ENCODE assay signal across 11 cellular contexts in genomic region chr9:2722715-2723114, GRCh38. TPM values are rescaled to one million over a fixed set of nuclear protein-coding genes. Genes with fewer than 3 reads are reported as not detected.
DNase-seq lines count a peak whose midpoint lies in the region; ATAC-seq and TF ChIP-seq lines count a peak whose summit lies in the region.
"Had no signal": no experiment of that assay in that cellular context is flagged by ENCODE, and none has a peak within 500 bp of the region (broad histone marks: within the 10 kb centered on the region; RNA-seq: fewer than 3 reads in every experiment).

No MANE protein-coding gene starts in this region.

- H3K36me3 ChIP-seq in skeletal muscle tissue (ENCODE audit: control insufficient read depth in 3 of 3, insufficient read depth in 3 of 3, low read length in 3 of 3) = peaks cover 0 to 6% (median 0%) of the 10 kb centered on the region in 3 donors

- no peak for TF ChIP-seq CTCF in RWPE1 (conservative IDR thresholded peaks at IDR 0.05; ENCODE audit: low read depth)

- no peak overlapping the region for H3K4me3 ChIP-seq in skeletal muscle tissue (ENCODE audit: low read length in 3 of 3)

- ATAC-seq in esophagus mucosa = peak; percentile 72
- ATAC-seq in stimulated activated effector memory CD8-positive, alpha-beta T cell treated with anti-CD3 and anti-CD28 coated beads, Interleukin-12 subunit alpha, Interleukin-12 subunit beta, amount 100 ng/mL, for 72 hours = no peak
- ATAC-seq: right cardiac atrium had no signal

- H3K9ac ChIP-seq in skeletal muscle tissue (ENCODE audit: low read depth in 1 of 3, low read length in 3 of 3) = no peak overlapping the region

- no peak overlapping the region for H3K27ac Mint-ChIP-seq in stimulated activated effector memory CD8-positive, alpha-beta T cell treated with anti-CD3 and anti-CD28 coated beads, Interleukin-12 subunit alpha, Interleukin-12 subunit beta, amount 100 ng/mL, for 72 hours

- POLR2A ChIA-PET in RWPE1 (lab: Yijun Ruan, JAX; ENCODE audit: low non-redundant PET) = no interaction called here

- peaks cover 5% of the 10 kb centered on the region for H3K36me3 Mint-ChIP-seq in stimulated activated effector memory CD8-positive, alpha-beta T cell treated with anti-CD3 and anti-CD28 coated beads, Interleukin-12 subunit alpha, Interleukin-12 subunit beta, amount 100 ng/mL, for 72 hours

- CTCF ChIA-PET in RWPE1 (lab: Yijun Ruan, JAX) = no interaction called here

- H3K4me3 Mint-ChIP-seq in stimulated activated effector memory CD8-positive, alpha-beta T cell treated with anti-CD3 and anti-CD28 coated beads, Interleukin-12 subunit alpha, Interleukin-12 subunit beta, amount 100 ng/mL, for 72 hours = no peak overlapping the region
- H3K4me3 Mint-ChIP-seq: activated T-cell treated with anti-CD3 and anti-CD28 coated beads, Interleukin-2, amount 50 U/mL, for 72 hours had no signal

- H3K27ac ChIP-seq in RWPE1 (no peak overlapping the region), skeletal muscle tissue (ENCODE audit: low read depth, low read length) (peak overlapping the region; percentile 5)

- DNase-seq in NCI-H510A treated with DMSO at 0.1 percent for 48 hours (lab: John Stamatoyannopoulos, UW) = peak; percentile 4
- no peak for DNase-seq in NCI-H510A (lab: John Stamatoyannopoulos, UW)
- peak; percentile 4 for DNase-seq in RWPE1 (ENCODE audit: low spot score)
- DNase-seq in stimulated activated effector memory CD8-positive, alpha-beta T cell treated with anti-CD3 and anti-CD28 coated beads, Interleukin-12 subunit alpha, Interleukin-12 subunit beta, amount 100 ng/mL, for 72 hours (ENCODE audit: low spot score in 2 of 2) = no peak
- no peak for DNase-seq in activated naive CD4-positive, alpha-beta T cell (lab: John Stamatoyannopoulos, UW)
- no peak for DNase-seq in NCI-H524 (lab: John Stamatoyannopoulos, UW)
- DNase-seq: activated T-cell treated with anti-CD3 and anti-CD28 coated beads, Interleukin-2, amount 50 U/mL, for 72 hours; NCI-H2029 treated with DMSO at 0.1 percent for 48 hours; right cardiac atrium had no signal

- H3K9me3 Mint-ChIP-seq in stimulated activated effector memory CD8-positive, alpha-beta T cell treated with anti-CD3 and anti-CD28 coated beads, Interleukin-12 subunit alpha, Interleukin-12 subunit beta, amount 100 ng/mL, for 72 hours = peaks cover 4% of the 10 kb centered on the region

- no peaks in the 10 kb centered on the region for H3K27me3 ChIP-seq in skeletal muscle tissue (ENCODE audit: control insufficient read depth in 3 of 3, insufficient read depth in 3 of 3, low read length in 3 of 3)

- H3K4me1 ChIP-seq in skeletal muscle tissue (ENCODE audit: control insufficient read depth in 3 of 3, insufficient read depth in 3 of 3, low read length in 3 of 3) = peaks cover 5 to 10% (median 8%) of the 10 kb centered on the region in 3 donors

- H3K4me1 Mint-ChIP-seq in stimulated activated effector memory CD8-positive, alpha-beta T cell treated with anti-CD3 and anti-CD28 coated beads, Interleukin-12 subunit alpha, Interleukin-12 subunit beta, amount 100 ng/mL, for 72 hours = peaks cover under 1% of the 10 kb centered on the region

- peaks cover 0 to 5% (median 0%) of the 10 kb centered on the region in 3 donors for H3K9me3 ChIP-seq in skeletal muscle tissue (ENCODE audit: control insufficient read depth in 3 of 3, low read length in 3 of 3)

RNA-seq across cellular contexts. Expression of gene KCNV2, which starts 5.4 kb away (rescaled TPM):
- total RNA-seq in esophagus mucosa (not detected), skeletal muscle tissue (not detected)
- total RNA-seq: activated T-cell treated with anti-CD3 and anti-CD28 coated beads, Interleukin-2, amount 50 U/mL, for 72 hours; right cardiac atrium had no signal

Comparison
In these comparisons a context has a peak if more than half of its experiments do, and no peak if none do; other contexts are left out.
1. DNase-seq: peak in NCI-H510A treated with DMSO at 0.1 percent for 48 hours (single experiment) and RWPE1 (single experiment); none in NCI-H510A (single experiment), stimulated activated effector memory CD8-positive, alpha-beta T cell treated with anti-CD3 and anti-CD28 coated beads, Interleukin-12 subunit alpha, Interleukin-12 subunit beta, amount 100 ng/mL, for 72 hours (0 of 2), activated naive CD4-positive, alpha-beta T cell (0 of 4) and NCI-H524 (0 of 2).